In the genomic region with DNA sequence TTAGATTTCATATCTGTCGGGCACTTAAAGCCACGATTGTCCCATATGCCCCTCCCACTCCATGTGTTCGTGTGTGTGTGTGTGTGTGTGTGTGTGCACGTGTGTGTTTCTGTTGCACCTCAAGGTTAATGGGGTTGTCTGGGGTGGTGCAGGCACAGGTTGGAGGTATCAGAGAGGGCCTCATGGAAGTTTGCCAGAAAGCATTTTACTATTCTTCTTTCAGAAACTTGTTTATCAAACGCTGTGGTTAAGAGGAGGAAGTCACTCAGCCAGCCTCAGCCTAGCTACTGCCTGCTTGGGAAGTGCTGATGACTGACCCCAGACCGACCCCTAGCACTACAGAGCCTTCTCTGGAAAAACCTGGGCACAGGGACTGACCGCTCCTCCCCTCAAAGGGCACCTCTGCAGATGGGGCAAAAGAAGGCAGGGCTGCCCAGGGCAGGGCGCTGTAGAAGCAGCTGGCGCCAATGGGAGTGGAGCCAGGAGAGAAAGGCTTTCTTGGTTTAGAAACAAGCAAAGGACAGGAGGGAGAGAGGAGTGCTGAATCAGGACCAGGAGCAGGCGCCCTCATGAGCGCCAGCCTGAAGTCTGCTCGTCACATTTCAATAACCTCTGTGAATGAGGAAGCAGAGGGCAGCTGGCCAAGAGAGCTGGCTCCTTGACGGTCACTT, we compare ENCODE assay signal across 8 cellular contexts. TPM values are rescaled to one million over a fixed set of nuclear protein-coding genes. Genes with fewer than 3 reads are reported as not detected.
DNase-seq lines count a peak whose midpoint lies in the region; ATAC-seq and TF ChIP-seq lines count a peak whose summit lies in the region.

No MANE protein-coding gene starts in this region.

- no peak for TF ChIP-seq CTCF in nephron progenitor cell (IDR thresholded peaks at IDR 0.05)
- no peak for TF ChIP-seq CTCF in Caco-2 (IDR thresholded peaks at IDR 0.05; ENCODE audit: insufficient read depth in 1 of 2, low read depth in 1 of 2, low read length in 1 of 2, severe bottlenecking in 1 of 2, unreplicated experiment in 1 of 2)

- intact Hi-C loops in activated CD4-positive, alpha-beta T cell treated with anti-CD3 and anti-CD28 coated beads for 36 hours (cut with DNase I, micrococcal nuclease) = no loop called here
- intact Hi-C loops in Caco-2 (cut with micrococcal nuclease; ENCODE audit: unreplicated experiment) = no loop called here

- H3K4me3 Mint-ChIP-seq in activated CD4-positive, alpha-beta T cell treated with anti-CD3 and anti-CD28 coated beads for 36 hours = peak overlapping the region; percentile 50
- H3K4me3 Mint-ChIP-seq in nephron progenitor cell (peak overlapping the region; percentile 11), Caco-2 (ENCODE audit: unreplicated experiment) (no peak overlapping the region)

- H3K9me3 ChIP-seq in Caco-2 = no peaks in the 10 kb centered on the region

- DNase-seq in activated CD4-positive, alpha-beta T cell treated with anti-CD3 and anti-CD28 coated beads for 36 hours = peak; percentile 37
- no peak for DNase-seq in activated CD4-positive, alpha-beta T cell treated with anti-CD3 and anti-CD28 coated beads for 1 hour
- DNase-seq in NCI-H446 (lab: John Stamatoyannopoulos, UW) = peak; percentile 36 to 75
- DNase-seq in activated naive CD4-positive, alpha-beta T cell treated with anti-CD3 and anti-CD28 coated beads, Interleukin-2, amount 50 U/mL, for 72 hours (ENCODE audit: low spot score in 2 of 2) = peak in 1 of 2 donors; percentile 20
- no peak for DNase-seq in nephron progenitor cell
- no peak for DNase-seq in NCI-H82 treated with DMSO at 0.1 percent for 48 hours (lab: John Stamatoyannopoulos, UW; ENCODE audit: unreplicated experiment)
- no peak for DNase-seq in NCI-H774 (lab: John Stamatoyannopoulos, UW)
- DNase-seq in Caco-2 = no peak

- H3K27ac Mint-ChIP-seq in activated CD4-positive, alpha-beta T cell treated with anti-CD3 and anti-CD28 coated beads for 36 hours = peak overlapping the region; percentile 72
- peak overlapping the region; percentile 38 to 72 for H3K27ac Mint-ChIP-seq in activated naive CD4-positive, alpha-beta T cell treated with anti-CD3 and anti-CD28 coated beads, Interleukin-2, amount 50 U/mL, for 72 hours
- H3K27ac Mint-ChIP-seq in nephron progenitor cell (no peak overlapping the region), Caco-2 (ENCODE audit: unreplicated experiment) (no peak overlapping the region)

- H3K27me3 ChIP-seq in Caco-2 (replicated peaks; ENCODE audit: control insufficient read depth, insufficient read depth, low read length) = no peaks in the 10 kb centered on the region

- no peak overlapping the region for H3K4me3 ChIP-seq in Caco-2 (ENCODE audit: low read depth, low read length)

- peaks cover 52% of the 10 kb centered on the region for H3K4me1 Mint-ChIP-seq in activated CD4-positive, alpha-beta T cell treated with anti-CD3 and anti-CD28 coated beads for 36 hours
- H3K4me1 Mint-ChIP-seq in nephron progenitor cell (peaks cover 58% of the 10 kb centered on the region), Caco-2 (ENCODE audit: low read depth, unreplicated experiment) (no peaks in the 10 kb centered on the region)

- H3K4me1 ChIP-seq in Caco-2 = no peaks in the 10 kb centered on the region

- peak; percentile 45 for ATAC-seq in activated CD4-positive, alpha-beta T cell treated with anti-CD3 and anti-CD28 coated beads for 36 hours
- ATAC-seq in activated naive CD4-positive, alpha-beta T cell treated with anti-CD3 and anti-CD28 coated beads, Interleukin-2, amount 50 U/mL, for 72 hours = peak; percentile 43 to 52

- no peaks in the 10 kb centered on the region for H3K36me3 Mint-ChIP-seq in activated CD4-positive, alpha-beta T cell treated with anti-CD3 and anti-CD28 coated beads for 36 hours (ENCODE audit: low read depth)
- H3K36me3 Mint-ChIP-seq in activated naive CD4-positive, alpha-beta T cell treated with anti-CD3 and anti-CD28 coated beads, Interleukin-2, amount 50 U/mL, for 72 hours = no peaks in the 10 kb centered on the region
- H3K36me3 Mint-ChIP-seq in nephron progenitor cell (ENCODE audit: low read depth) = no peaks in the 10 kb centered on the region
- no peaks in the 10 kb centered on the region for H3K36me3 Mint-ChIP-seq in Caco-2 (ENCODE audit: insufficient read depth, unreplicated experiment)

- no peaks in the 10 kb centered on the region for H3K9me3 Mint-ChIP-seq in activated CD4-positive, alpha-beta T cell treated with anti-CD3 and anti-CD28 coated beads for 36 hours (ENCODE audit: low read depth)
- no peaks in the 10 kb centered on the region for H3K9me3 Mint-ChIP-seq in activated naive CD4-positive, alpha-beta T cell treated with anti-CD3 and anti-CD28 coated beads, Interleukin-2, amount 50 U/mL, for 72 hours
- no peaks in the 10 kb centered on the region for H3K9me3 Mint-ChIP-seq in nephron progenitor cell
- no peaks in the 10 kb centered on the region for H3K9me3 Mint-ChIP-seq in Caco-2 (ENCODE audit: unreplicated experiment)

- BruUV-seq in Caco-2 (replicated peaks; lab: Mats Ljungman, UMichigan) = no TSS peak

- peaks cover under 1% of the 10 kb centered on the region for H3K27me3 Mint-ChIP-seq in activated CD4-positive, alpha-beta T cell treated with anti-CD3 and anti-CD28 coated beads for 36 hours
- H3K27me3 Mint-ChIP-seq in nephron progenitor cell (ENCODE audit: low read depth, poor library complexity) = peaks cover 39% of the 10 kb centered on the region
- peaks cover 41% of the 10 kb centered on the region for H3K27me3 Mint-ChIP-seq in Caco-2 (ENCODE audit: insufficient read depth, unreplicated experiment)

- CTCF ChIA-PET in activated CD4-positive, alpha-beta T cell treated with anti-CD3 and anti-CD28 coated beads for 36 hours (lab: Charles Lee) = interaction anchor here (0.6 kb wide), 3 partner anchors 10 to 792 kb away, joined by 3 read pairs; no protein-coding TSS in a partner anchor
- CTCF ChIA-PET in Caco-2 (lab: Charles Lee) = no interaction called here

- POLR2A ChIA-PET in activated CD4-positive, alpha-beta T cell treated with anti-CD3 and anti-CD28 coated beads for 36 hours (lab: Charles Lee) = no interaction called here
- POLR2A ChIA-PET in Caco-2 (lab: Charles Lee) = no interaction called here

- no peaks in the 10 kb centered on the region for H3K36me3 ChIP-seq in Caco-2 (ENCODE audit: control insufficient read depth, insufficient read depth, low read length)

RNA-seq across cellular contexts. Expression of gene SIAH3, which starts 3.9 kb away (rescaled TPM):
- under 1 TPM; 0.18 to 0.19 TPM for total RNA-seq in activated CD4-positive, alpha-beta T cell treated with anti-CD3 and anti-CD28 coated beads for 36 hours
- total RNA-seq in activated naive CD4-positive, alpha-beta T cell treated with anti-CD3 and anti-CD28 coated beads, Interleukin-2, amount 50 U/mL, for 72 hours = under 1 TPM; 0.02 to 0.31 TPM
- not detected in 2 replicates for total RNA-seq in Caco-2 (2022)

Comparison
In these comparisons a context has a peak if more than half of its experiments do, and no peak if none do; other contexts are left out.
1. DNase-seq: peak in activated CD4-positive, alpha-beta T cell treated with anti-CD3 and anti-CD28 coated beads for 36 hours (single experiment) and NCI-H446 (2 of 2); none in activated CD4-positive, alpha-beta T cell treated with anti-CD3 and anti-CD28 coated beads for 1 hour (single experiment), nephron progenitor cell (single experiment), NCI-H82 treated with DMSO at 0.1 percent for 48 hours (single experiment), NCI-H774 (single experiment) and Caco-2 (0 of 2).
2. H3K27ac Mint-ChIP-seq: peak in activated CD4-positive, alpha-beta T cell treated with anti-CD3 and anti-CD28 coated beads for 36 hours (single experiment) and activated naive CD4-positive, alpha-beta T cell treated with anti-CD3 and anti-CD28 coated beads, Interleukin-2, amount 50 U/mL, for 72 hours (2 of 2); none in nephron progenitor cell (single experiment) and Caco-2 (single experiment).